ENCODE assay signal across 11 cellular contexts in genomic region chr16:84598391-84598750, GRCh38. TPM values are rescaled to one million over a fixed set of nuclear protein-coding genes. Genes with fewer than 3 reads are reported as not detected.
A peak's percentile ranks its signal among the peaks of the same experiment; 100 is the strongest.
DNase-seq lines count a peak whose midpoint lies in the region; ATAC-seq lines count a peak whose summit lies in the region.
"Had no signal": no experiment of that assay in that cellular context is flagged by ENCODE, and none has a peak within 500 bp of the region (broad histone marks: within the 10 kb centered on the region; RNA-seq: fewer than 3 reads in every experiment).

No MANE protein-coding gene starts in this region.

- POLR2A ChIA-PET in naive thymus-derived CD8-positive, alpha-beta T cell (lab: Charles Lee) = interaction anchor here (1.0 to 9.6 kb wide), 10 partner anchors 8 to 94 kb away, joined by 3 to 141 read pairs (median 4); partner anchors contain the start of genes COTL1 and MEAK7

- H3K36me3 ChIP-seq in BLaER1 treated with 17β-estradiol and CSF1 and Interleukin-3, amounts not matched to agents 10 nM and 100 nM = peaks cover 0 to 45% (median 34%) of the 10 kb centered on the region in 11 experiments; a peak in 20 of 22 replicates

- no peak for ATAC-seq in central memory CD8-positive, alpha-beta T cell (replicated peaks; ENCODE audit: extremely low read depth, poor library complexity, severe bottlenecking)
- ATAC-seq in naive thymus-derived CD8-positive, alpha-beta T cell = no peak
- no peak for ATAC-seq in GM19397 (IDR thresholded peaks at IDR 0.05; ENCODE audit: unreplicated experiment)
- ATAC-seq: heart right ventricle had no signal

- H3K27me3 Mint-ChIP-seq in central memory CD8-positive, alpha-beta T cell = no peaks in the 10 kb centered on the region
- H3K27me3 Mint-ChIP-seq in naive thymus-derived CD8-positive, alpha-beta T cell = no peaks in the 10 kb centered on the region

- peaks cover 7 to 36% (median 27%) of the 10 kb centered on the region in 11 experiments; a peak in 16 of 22 replicates for H4K20me1 ChIP-seq in BLaER1 treated with 17β-estradiol and CSF1 and Interleukin-3, amounts not matched to agents 10 nM and 100 nM

- peaks cover 76 to 97% (median 93%) of the 10 kb centered on the region in 10 experiments for H3K4me1 ChIP-seq in BLaER1 treated with 17β-estradiol and CSF1 and Interleukin-3, amounts not matched to agents 10 nM and 100 nM

- H3K9ac ChIP-seq in BLaER1 treated with 17β-estradiol and CSF1 and Interleukin-3, amounts not matched to agents 10 nM and 100 nM = peak overlapping the region; percentile 62 to 76 (median 71); a peak in 21 of 22 replicates

- no peaks in the 10 kb centered on the region for H3K27me3 ChIP-seq in BLaER1 treated with 17β-estradiol and CSF1 and Interleukin-3, amounts not matched to agents 10 nM and 100 nM

- H3K36me3 Mint-ChIP-seq in central memory CD8-positive, alpha-beta T cell (ENCODE audit: insufficient read depth) = peaks cover 31% of the 10 kb centered on the region
- peaks cover 0 to 9% (median 2%) of the 10 kb centered on the region in 3 donors for H3K36me3 Mint-ChIP-seq in naive thymus-derived CD8-positive, alpha-beta T cell

- H3K9me3 ChIP-seq in BLaER1 treated with 17β-estradiol and CSF1 and Interleukin-3, amounts not matched to agents 10 nM and 100 nM (replicated peaks in 1 of 11) = peaks cover 0 to 8% (median 0%) of the 10 kb centered on the region in 11 experiments; a peak in 2 of 22 replicates
- H3K9me3 ChIP-seq: heart right ventricle had no signal

- DNase-seq in NCI-H82 treated with DMSO at 0.1 percent for 48 hours (lab: John Stamatoyannopoulos, UW; ENCODE audit: unreplicated experiment) (peak; percentile 4), amygdala (lab: John Stamatoyannopoulos, UW) (no peak), A172 (ENCODE audit: low spot score) (no peak), DMS 273 (lab: John Stamatoyannopoulos, UW; ENCODE audit: unreplicated experiment) (no peak)
- no peak for DNase-seq in central memory CD8-positive, alpha-beta T cell (ENCODE audit: low spot score in 2 of 2)
- DNase-seq in naive thymus-derived CD8-positive, alpha-beta T cell = no peak
- DNase-seq: heart right ventricle; NCI-H1436 treated with DMSO at 0.1 percent for 48 hours; NK-92 treated with Interleukin-12 subunit alpha and Interleukin-12 subunit beta, amount 100 ng/mL, for 24 hours had no signal

- peak overlapping the region in 4 of 10 experiments; percentile 20 to 48 (median 22); a peak in 4 of 20 replicates for H3K4me3 ChIP-seq in BLaER1 treated with 17β-estradiol and CSF1 and Interleukin-3, amounts not matched to agents 10 nM and 100 nM

- H3K4me3 Mint-ChIP-seq in central memory CD8-positive, alpha-beta T cell = peak overlapping the region; percentile 85
- H3K4me3 Mint-ChIP-seq in naive thymus-derived CD8-positive, alpha-beta T cell = peak overlapping the region; percentile 53 to 88 (median 78)

- H3K27ac ChIP-seq in BLaER1 treated with 17β-estradiol and CSF1 and Interleukin-3, amounts not matched to agents 10 nM and 100 nM = peak overlapping the region; percentile 59 to 94 (median 87)

- H3K9me3 Mint-ChIP-seq in central memory CD8-positive, alpha-beta T cell = peaks cover 5% of the 10 kb centered on the region
- H3K9me3 Mint-ChIP-seq in naive thymus-derived CD8-positive, alpha-beta T cell = no peaks in the 10 kb centered on the region

- peak overlapping the region; percentile 75 to 92 (median 89) for H3K4me2 ChIP-seq in BLaER1 treated with 17β-estradiol and CSF1 and Interleukin-3, amounts not matched to agents 10 nM and 100 nM

- peak overlapping the region; percentile 97 for H3K27ac Mint-ChIP-seq in central memory CD8-positive, alpha-beta T cell (ENCODE audit: low read depth)
- H3K27ac Mint-ChIP-seq in naive thymus-derived CD8-positive, alpha-beta T cell = peak overlapping the region; percentile 93 to 99 (median 97)

- H3K4me1 Mint-ChIP-seq in central memory CD8-positive, alpha-beta T cell = peaks cover 90% of the 10 kb centered on the region
- H3K4me1 Mint-ChIP-seq in naive thymus-derived CD8-positive, alpha-beta T cell = peaks cover 54 to 94% (median 90%) of the 10 kb centered on the region in 4 donors

RNA-seq across cellular contexts. Expression of gene COTL1, which starts 19.5 kb away (rescaled TPM):
- 100 to 1,000 TPM in 1 of 2 experiments, 10 to 100 TPM in 1; 99.1 to 101 TPM for total RNA-seq in naive thymus-derived CD8-positive, alpha-beta T cell
- polyA plus RNA-seq in naive thymus-derived CD8-positive, alpha-beta T cell = 100 to 1,000 TPM; 341 to 512 (median 425) TPM
- total RNA-seq in A172 (2014; rRNA removed; shearing (Covaris generic)) = 275 and 295 TPM in 2 replicates

RNA-seq across cellular contexts. Expression of gene KLHL36, which starts 49.9 kb away (rescaled TPM):
- total RNA-seq in naive thymus-derived CD8-positive, alpha-beta T cell = 100 to 1,000 TPM; 151 to 157 TPM
- polyA plus RNA-seq in naive thymus-derived CD8-positive, alpha-beta T cell = 10 to 100 TPM; 27.4 to 50.3 (median 32.0) TPM
- total RNA-seq in A172 (2014; rRNA removed; shearing (Covaris generic)) = 38.0 and 46.3 TPM in 2 replicates
